Comparison of ENCODE assay signal across 9 cellular contexts in genomic region chr1:16981269-16981849, GRCh38. TPM values are rescaled to one million over a fixed set of nuclear protein-coding genes. Genes with fewer than 3 reads are reported as not detected.
DNase-seq lines count a peak whose midpoint lies in the region; ATAC-seq and TF ChIP-seq lines count a peak whose summit lies in the region.
"Had no signal": no experiment of that assay in that cellular context is flagged by ENCODE, and none has a peak within 500 bp of the region (broad histone marks: within the 10 kb centered on the region; RNA-seq: fewer than 3 reads in every experiment).

No MANE protein-coding gene starts in this region.

- H3K27me3 ChIP-seq in Caco-2 (replicated peaks; ENCODE audit: control insufficient read depth, insufficient read depth, low read length): no peaks in the 10 kb centered on the region
- H3K27me3 ChIP-seq in Panc1 (ENCODE audit: control insufficient read depth, insufficient read depth, low read length): no peaks in the 10 kb centered on the region
- H3K27me3 ChIP-seq in endodermal cell (ENCODE audit: control insufficient read depth, insufficient read depth, low read length, poor library complexity, severe bottlenecking): no peaks in the 10 kb centered on the region

- H3K4me3 Mint-ChIP-seq in Caco-2 (ENCODE audit: unreplicated experiment): peak overlapping the region; percentile 63
- H3K4me3 Mint-ChIP-seq in endodermal cell: peak overlapping the region; percentile 74

- intact Hi-C loops in Caco-2 (cut with micrococcal nuclease; ENCODE audit: unreplicated experiment) (no loop called here), Panc1 (cut with micrococcal nuclease; ENCODE audit: unreplicated experiment) (no loop called here)

- TF ChIP-seq CTCF in Caco-2 (IDR thresholded peaks at IDR 0.05; ENCODE audit: insufficient read depth in 1 of 2, low read depth in 1 of 2, low read length in 1 of 2, severe bottlenecking in 1 of 2, unreplicated experiment in 1 of 2) (no peak), Panc1 (IDR thresholded peaks at IDR 0.05) (no peak), endodermal cell (conservative IDR thresholded peaks at IDR 0.05) (no peak), GM13976 (IDR thresholded peaks at IDR 0.05; ENCODE audit: borderline replicate concordance, control extremely low read depth, extremely low read depth, insufficient read depth, missing control alignments) (no peak)

- CTCF ChIA-PET in Caco-2 (lab: Charles Lee): interaction anchor here (0.6 kb wide), 1 partner anchor 672 kb away, joined by 3 read pairs; no protein-coding TSS in a partner anchor
- CTCF ChIA-PET in Panc1 (lab: Charles Lee): interaction anchor here (1.1 kb wide), 2 partner anchors 15 to 21 kb away, joined by 4 read pairs; no protein-coding TSS in a partner anchor

- ATAC-seq in Panc1 (peak; percentile 31; the same call in 1 of the 2 replicates), GM21515 (IDR thresholded peaks at IDR 0.05; ENCODE audit: unreplicated experiment) (no peak)

- H3K27ac ChIP-seq in Panc1 (ENCODE audit: low read length) (no peak overlapping the region), endodermal cell (ENCODE audit: low read depth, low read length) (no peak overlapping the region)

- H3K36me3 Mint-ChIP-seq in Caco-2 (ENCODE audit: insufficient read depth, unreplicated experiment) (no peaks in the 10 kb centered on the region), endodermal cell (ENCODE audit: low read depth) (peaks cover 9% of the 10 kb centered on the region)

- 90 to 93% methylated on average over 7 to 10 of the region's 10 CpGs for WGBS in endodermal cell (ENCODE audit: insufficient coverage in 1 of 2, insufficient read length in 1 of 2), 2 experiments

- BruUV-seq in Caco-2 (replicated peaks; lab: Mats Ljungman, UMichigan) (no TSS peak), Panc1 (replicated peaks; lab: Mats Ljungman, UMichigan) (no TSS peak)

- H3K9me3 ChIP-seq in Caco-2 (no peaks in the 10 kb centered on the region), Panc1 (ENCODE audit: control insufficient read depth, insufficient read depth, low read depth, low read length) (no peaks in the 10 kb centered on the region), endodermal cell (ENCODE audit: control insufficient read depth, low read length) (no peaks in the 10 kb centered on the region)

- H3K9ac ChIP-seq in endodermal cell (ENCODE audit: extremely low read depth, low read length, poor library complexity, severe bottlenecking): no peak overlapping the region

- H3K9me3 Mint-ChIP-seq in Caco-2 (ENCODE audit: unreplicated experiment) (no peaks in the 10 kb centered on the region), endodermal cell (no peaks in the 10 kb centered on the region)

- H3K36me3 ChIP-seq in Caco-2 (ENCODE audit: control insufficient read depth, insufficient read depth, low read length) (no peaks in the 10 kb centered on the region), Panc1 (ENCODE audit: control insufficient read depth, insufficient read depth, low read length) (peaks cover 3% of the 10 kb centered on the region; the same call in 1 of the 2 replicates), endodermal cell (ENCODE audit: control insufficient read depth, insufficient read depth, low read length) (peaks cover 15% of the 10 kb centered on the region)

- H3K27me3 Mint-ChIP-seq in Caco-2 (ENCODE audit: insufficient read depth, unreplicated experiment) (no peaks in the 10 kb centered on the region), endodermal cell (ENCODE audit: insufficient read depth) (no peaks in the 10 kb centered on the region)

- POLR2A ChIA-PET in Caco-2 (lab: Charles Lee): interaction anchor here (0.7 kb wide), 1 partner anchor 33 kb away, joined by 14 read pairs; no protein-coding TSS in a partner anchor
- POLR2A ChIA-PET in Panc1 (lab: Charles Lee): interaction anchor here (0.6 kb wide), 1 partner anchor 19 kb away, joined by 10 read pairs; no protein-coding TSS in a partner anchor

- H3K4me1 ChIP-seq in Caco-2 (no peaks in the 10 kb centered on the region), Panc1 (ENCODE audit: control insufficient read depth, insufficient read depth, low read length) (peaks cover 4% of the 10 kb centered on the region; the same call in 1 of the 2 replicates), endodermal cell (ENCODE audit: control insufficient read depth, insufficient read depth, low read length) (peaks cover 7% of the 10 kb centered on the region)

- no peak overlapping the region for H3K4me3 ChIP-seq in Caco-2 (ENCODE audit: low read depth, low read length)
- no peak overlapping the region for H3K4me3 ChIP-seq in Panc1 (ENCODE audit: low read depth in 2 of 2, low read length in 2 of 2)
- no peak overlapping the region for H3K4me3 ChIP-seq in endodermal cell (ENCODE audit: low read length)

- in situ Hi-C loops in Panc1 (cut with HindIII; ENCODE audit: low pct_unique_long_range_greater_than_20kb, low sequenced_read_pairs): no loop called here
- in situ Hi-C loops in GM13976 (cut with MboI; ENCODE audit: low sequenced_read_pairs, unreplicated experiment): no loop called here

- H3K27ac Mint-ChIP-seq in Caco-2 (ENCODE audit: unreplicated experiment) (peak overlapping the region; percentile 13), endodermal cell (peak overlapping the region; percentile 71)

- peaks cover 16% of the 10 kb centered on the region for H3K4me1 Mint-ChIP-seq in Caco-2 (ENCODE audit: low read depth, unreplicated experiment)
- peaks cover 3% of the 10 kb centered on the region for H3K4me1 Mint-ChIP-seq in endodermal cell

- DNase-seq in Caco-2 (no peak), Panc1 (ENCODE audit: low read depth, low spot score) (no peak), endodermal cell (no peak), non-pigmented ciliary epithelial cell (ENCODE audit: low read depth) (peak; percentile 76), DMS153 (lab: John Stamatoyannopoulos, UW) (no peak), GM13976 (ENCODE audit: low spot score) (no peak)
- no peak for DNase-seq in stimulated activated naive CD4-positive, alpha-beta T cell treated with Interleukin-2 at 50 U/mL for 16 hours (lab: John Stamatoyannopoulos, UW)
- DNase-seq: KBM-7 had no signal

RNA-seq across cellular contexts. Expression of gene MFAP2, which starts 0.9 kb away (rescaled TPM):
- total RNA-seq in Caco-2 (2022): 20.5 and 22.7 TPM in 2 replicates
- total RNA-seq in Panc1 (2021; ENCODE audit: unreplicated experiment): 12.9 TPM
- polyA plus RNA-seq in Panc1 (2012; ENCODE audit: insufficient read length): 42.8 TPM
- 100 to 1,000 TPM; 120 to 170 TPM for total RNA-seq in endodermal cell
- 187 TPM for polyA plus RNA-seq in endodermal cell (2013, experiment 1 of 2)
- 180 TPM for polyA plus RNA-seq in endodermal cell (2013, experiment 2 of 2)

RNA-seq across cellular contexts. Expression of gene ATP13A2, which starts 30.4 kb away (rescaled TPM):
- 58.4 and 61.6 TPM in 2 replicates for total RNA-seq in Caco-2 (2022)
- total RNA-seq in Panc1 (2021; ENCODE audit: unreplicated experiment): 49.9 TPM
- polyA plus RNA-seq in Panc1 (2012; ENCODE audit: insufficient read length): 107 TPM
- total RNA-seq in endodermal cell: 10 to 100 TPM; 69.4 to 82.6 TPM
- polyA plus RNA-seq in endodermal cell (2013, experiment 1 of 2): 46.1 TPM
- 39.7 TPM for polyA plus RNA-seq in endodermal cell (2013, experiment 2 of 2)

RNA-seq across cellular contexts. Expression of gene CROCC, which starts 59.6 kb away (rescaled TPM):
- total RNA-seq in Caco-2 (2022) (7.6 and 9.1 TPM in 2 replicates), Panc1 (2021; ENCODE audit: unreplicated experiment) (13.6 TPM), endodermal cell (10 to 100 TPM; 58.4 to 61.8 TPM)
- 27.4 TPM for polyA plus RNA-seq in Panc1 (2012; ENCODE audit: insufficient read length)
- polyA plus RNA-seq in endodermal cell (2013, experiment 1 of 2): 38.9 TPM
- polyA plus RNA-seq in endodermal cell (2013, experiment 2 of 2): 33.9 TPM
